In the genomic region with DNA sequence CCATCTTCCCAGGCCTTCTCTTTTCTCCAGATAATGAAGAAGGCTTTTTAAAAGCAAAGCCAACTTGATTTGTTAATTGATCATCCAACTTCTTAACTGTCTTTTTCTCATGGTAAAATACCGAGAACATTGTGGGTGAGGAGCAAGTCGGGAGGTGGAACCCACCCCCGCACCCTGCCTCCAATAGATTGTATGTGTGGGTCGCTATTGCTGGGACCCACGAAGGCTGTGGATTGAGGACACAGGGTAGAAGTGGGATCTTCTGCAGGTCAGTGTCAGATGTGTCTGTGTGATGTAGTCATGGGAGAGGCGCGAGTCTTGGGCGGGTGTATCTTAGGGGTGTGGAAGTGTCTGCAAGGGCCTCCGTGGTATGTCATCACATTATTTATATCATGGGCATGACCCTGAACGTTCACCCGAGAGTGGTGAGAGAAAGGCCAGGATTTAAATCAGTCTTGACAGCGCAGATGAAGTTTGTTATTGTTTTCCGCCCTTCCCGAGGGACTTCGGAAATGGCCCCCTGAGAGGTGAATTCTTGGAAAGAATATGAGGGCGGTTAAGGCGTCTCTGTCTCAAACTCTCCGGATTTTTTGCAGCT, we compare ENCODE assay signal across 8 cellular contexts. TPM values are rescaled to one million over a fixed set of nuclear protein-coding genes. Genes with fewer than 3 reads are reported as not detected.
A peak's percentile ranks its signal among the peaks of the same experiment; 100 is the strongest.
DNase-seq lines count a peak whose midpoint lies in the region; ATAC-seq, FAIRE-seq and TF ChIP-seq lines count a peak whose summit lies in the region.

No MANE protein-coding gene starts in this region.

- H3K4me1 ChIP-seq in BE2C = peaks cover 24% of the 10 kb centered on the region
- H3K4me1 ChIP-seq in GM23248 (ENCODE audit: insufficient read depth) = no peaks in the 10 kb centered on the region
- H3K4me1 ChIP-seq in Panc1 (ENCODE audit: control insufficient read depth, insufficient read depth, low read length) = peaks cover 8% of the 10 kb centered on the region
- H3K4me1 ChIP-seq in kidney (ENCODE audit: control insufficient read depth in 1 of 2, insufficient read depth in 1 of 2, low read depth in 1 of 2, low read length in 2 of 2) = peaks cover 0 to 4% of the 10 kb centered on the region in 2 donors

- H3K27me3 ChIP-seq in BE2C = no peaks in the 10 kb centered on the region
- H3K27me3 ChIP-seq in GM23248 (replicated peaks; ENCODE audit: insufficient read depth) = no peaks in the 10 kb centered on the region
- H3K27me3 ChIP-seq in Panc1 (ENCODE audit: control insufficient read depth, insufficient read depth, low read length) = no peaks in the 10 kb centered on the region; the same call in 1 of the 2 replicates
- H3K27me3 ChIP-seq in brain microvascular endothelial cell (replicated peaks) = no peaks in the 10 kb centered on the region

- H3K9me3 ChIP-seq in BE2C = no peaks in the 10 kb centered on the region
- H3K9me3 ChIP-seq in GM23248 (ENCODE audit: low read depth) = no peaks in the 10 kb centered on the region
- no peaks in the 10 kb centered on the region for H3K9me3 ChIP-seq in Panc1 (ENCODE audit: control insufficient read depth, insufficient read depth, low read depth, low read length)
- no peaks in the 10 kb centered on the region for H3K9me3 ChIP-seq in kidney (ENCODE audit: control insufficient read depth in 1 of 2, low read length in 2 of 2)

- in situ Hi-C loops in GM23248 (cut with MboI) = no loop called here
- in situ Hi-C loops in Panc1 (cut with HindIII; ENCODE audit: low pct_unique_long_range_greater_than_20kb, low sequenced_read_pairs) = no loop called here
- in situ Hi-C loops in brain microvascular endothelial cell (cut with HindIII; ENCODE audit: low pct_ligation_motif_present, low sequenced_read_pairs) = no loop called here

- H3K9me3 Mint-ChIP-seq in stimulated activated naive B cell treated with anti-CD40 and anti-IgM and Interleukin-4, amounts not matched to agents 10 μg/mL and 1 μg/mL and 100 μg/mL, for 72 hours = no peaks in the 10 kb centered on the region

- POLR2A ChIA-PET in Panc1 (lab: Charles Lee) = interaction anchor here (0.8 kb wide), 1 partner anchor 9 kb away, joined by 3 read pairs; no protein-coding TSS in a partner anchor

- no peaks in the 10 kb centered on the region for H3K27me3 Mint-ChIP-seq in stimulated activated naive B cell treated with anti-CD40 and anti-IgM and Interleukin-4, amounts not matched to agents 10 μg/mL and 1 μg/mL and 100 μg/mL, for 72 hours

- BruUV-seq in Panc1 (replicated peaks; lab: Mats Ljungman, UMichigan) = no TSS peak

- peak overlapping the region; percentile 96 for H3K4me3 ChIP-seq in BE2C (ENCODE audit: low read depth, low read length)
- H3K4me3 ChIP-seq in GM23248 = peak overlapping the region; percentile 76
- H3K4me3 ChIP-seq in Panc1 (ENCODE audit: low read depth in 2 of 2, low read length in 2 of 2) = peak overlapping the region; percentile 77 to 81
- peak overlapping the region; percentile 80 for H3K4me3 ChIP-seq in brain microvascular endothelial cell (ENCODE audit: low read depth, low read length)
- H3K4me3 ChIP-seq in kidney (ENCODE audit: low read length in 2 of 2) = peak overlapping the region; percentile 69 to 71

- peaks cover 17 to 23% of the 10 kb centered on the region in 2 donors for H3K4me1 Mint-ChIP-seq in stimulated activated naive B cell treated with anti-CD40 and anti-IgM and Interleukin-4, amounts not matched to agents 10 μg/mL and 1 μg/mL and 100 μg/mL, for 72 hours

- WGBS in GM23248 (ENCODE audit: low coverage in 1 of 2, low lambda C conversion rate in 2 of 2, missing lambda C conversion rate in 2 of 2), 2 experiments = 13 to 15% methylated on average over 18 of the region's 18 CpGs

- no peaks in the 10 kb centered on the region for H3K9me2 ChIP-seq in GM23248 (ENCODE audit: insufficient read depth)

- peak overlapping the region; percentile 80 to 99 for H3K4me3 Mint-ChIP-seq in stimulated activated naive B cell treated with anti-CD40 and anti-IgM and Interleukin-4, amounts not matched to agents 10 μg/mL and 1 μg/mL and 100 μg/mL, for 72 hours

- H3K9ac ChIP-seq in GM23248 (peak overlapping the region; percentile 76), kidney (ENCODE audit: low read length in 2 of 2) (peak overlapping the region in 1 of 2 donors; percentile 51)

- CTCF ChIA-PET in Panc1 (lab: Charles Lee) = no interaction called here

- H3F3A ChIP-seq in GM23248 (ENCODE audit: insufficient read depth) = peaks cover 6% of the 10 kb centered on the region; the same call in 1 of the 2 replicates

- H3K79me2 ChIP-seq in GM23248 (ENCODE audit: insufficient read depth) = no peaks in the 10 kb centered on the region

- H3K36me3 ChIP-seq in BE2C (peaks cover 4% of the 10 kb centered on the region), GM23248 (ENCODE audit: low read depth) (no peaks in the 10 kb centered on the region), Panc1 (ENCODE audit: control insufficient read depth, insufficient read depth, low read length) (no peaks in the 10 kb centered on the region; the same call in 1 of the 2 replicates), brain microvascular endothelial cell (replicated peaks) (no peaks in the 10 kb centered on the region), kidney (ENCODE audit: control insufficient read depth in 1 of 2, insufficient read depth in 2 of 2, low read length in 2 of 2) (no peaks in the 10 kb centered on the region)

- H4K20me1 ChIP-seq in GM23248 (ENCODE audit: insufficient read depth) = no peaks in the 10 kb centered on the region

- FAIRE-seq in kidney (lab: Jason Lieb, UNC) = no peak

- H2AFZ ChIP-seq in GM23248 = peak overlapping the region; percentile 97

- no peak for TF ChIP-seq CTCF in BE2C (IDR thresholded peaks at IDR 0.05; ENCODE audit: low read depth, low read length)
- TF ChIP-seq CTCF in Panc1 (IDR thresholded peaks at IDR 0.05) = no peak
- TF ChIP-seq CTCF in brain microvascular endothelial cell (IDR thresholded peaks at IDR 0.05; ENCODE audit: low read depth, low read length, missing control alignments) = no peak
- no peak for TF ChIP-seq CTCF in kidney (IDR thresholded peaks at IDR 0.05; ENCODE audit: borderline replicate concordance, extremely low read depth, insufficient read depth)

- H3K27ac ChIP-seq in GM23248 (no peak overlapping the region), Panc1 (ENCODE audit: low read length) (peak overlapping the region; percentile 10; the same call in 1 of the 2 replicates), brain microvascular endothelial cell (no peak overlapping the region), kidney (ENCODE audit: low read depth in 2 of 2, low read length in 2 of 2) (peak overlapping the region; percentile 3 to 41)

- no peak for DNase-seq in BE2C
- DNase-seq in GM23248 = peak; percentile 58
- DNase-seq in Panc1 (ENCODE audit: low read depth, low spot score) = no peak
- DNase-seq in brain microvascular endothelial cell = no peak
- DNase-seq in kidney = peak; percentile 70
- no peak for DNase-seq in stimulated activated naive B cell treated with anti-CD40 and anti-IgM and Interleukin-4, amounts not matched to agents 10 μg/mL and 1 μg/mL and 100 μg/mL, for 72 hours
- DNase-seq in NCI-H1092 treated with DMSO at 0.1 percent for 48 hours (lab: John Stamatoyannopoulos, UW) = no peak
- no peak for DNase-seq in NCI-H146 treated with DMSO at 0.1 percent for 48 hours (lab: John Stamatoyannopoulos, UW; ENCODE audit: unreplicated experiment)

- H3K4me2 ChIP-seq in GM23248 (ENCODE audit: unreplicated experiment) = peak overlapping the region; percentile 85

- peaks cover 4 to 6% of the 10 kb centered on the region in 2 donors for H3K36me3 Mint-ChIP-seq in stimulated activated naive B cell treated with anti-CD40 and anti-IgM and Interleukin-4, amounts not matched to agents 10 μg/mL and 1 μg/mL and 100 μg/mL, for 72 hours

- H3K27ac Mint-ChIP-seq in stimulated activated naive B cell treated with anti-CD40 and anti-IgM and Interleukin-4, amounts not matched to agents 10 μg/mL and 1 μg/mL and 100 μg/mL, for 72 hours = peak overlapping the region; percentile 75

- intact Hi-C loops in Panc1 (cut with micrococcal nuclease; ENCODE audit: unreplicated experiment) (no loop called here), kidney (cut with DNase I) (no loop called here)

- peak; percentile 32 for ATAC-seq in Panc1
- peak; percentile 31 to 39 for ATAC-seq in stimulated activated naive B cell treated with anti-CD40 and anti-IgM and Interleukin-4, amounts not matched to agents 10 μg/mL and 1 μg/mL and 100 μg/mL, for 72 hours (replicated peaks)

RNA-seq across cellular contexts. Expression of a gene that starts 0.5 kb away (rescaled TPM):
- 19.1 TPM for polyA plus RNA-seq in BE2C (2012; ENCODE audit: insufficient read depth, insufficient read length, low read depth)
- 1.5 and 3.4 TPM in 2 replicates for total RNA-seq in GM23248 (2014; rRNA removed; shearing (Covaris generic))
- polyA plus RNA-seq in GM23248 (2016; fragmentation: Nextera tagmentation; extraction: Ambion mirVana) (1.8 and 2.5 TPM in 2 replicates), kidney (ENCODE audit: insufficient read depth, low read depth, low replicate concordance) (5.9 TPM)
- total RNA-seq in Panc1 (2021; ENCODE audit: unreplicated experiment) (3.6 TPM), kidney (7.5 TPM)
- 2.3 TPM for polyA plus RNA-seq in Panc1 (2012; ENCODE audit: insufficient read length)

RNA-seq across cellular contexts. Expression of a gene that starts 58.7 kb away (rescaled TPM):
- polyA plus RNA-seq in BE2C (2012; ENCODE audit: insufficient read depth, insufficient read length, low read depth) = 5.3 TPM
- 21.6 and 36.1 TPM in 2 replicates for total RNA-seq in GM23248 (2014; rRNA removed; shearing (Covaris generic))
- polyA plus RNA-seq in GM23248 (2016; fragmentation: Nextera tagmentation; extraction: Ambion mirVana) (25.0 and 29.7 TPM in 2 replicates), kidney (ENCODE audit: insufficient read depth, low read depth, low replicate concordance) (25.4 TPM)
- total RNA-seq in Panc1 (2021; ENCODE audit: unreplicated experiment) (24.6 TPM), kidney (33.9 TPM)
- 17.6 TPM for polyA plus RNA-seq in Panc1 (2012; ENCODE audit: insufficient read length)

Comparison
In these comparisons a context has a peak if more than half of its experiments do, and no peak if none do; other contexts are left out.
1. DNase-seq: peak in GM23248 (single experiment) and kidney (single experiment); none in BE2C (single experiment), Panc1 (single experiment), brain microvascular endothelial cell (single experiment), stimulated activated naive B cell treated with anti-CD40 and anti-IgM and Interleukin-4, amounts not matched to agents 10 μg/mL and 1 μg/mL and 100 μg/mL, for 72 hours (single experiment), NCI-H1092 treated with DMSO at 0.1 percent for 48 hours (single experiment) and NCI-H146 treated with DMSO at 0.1 percent for 48 hours (single experiment).
2. H3K27ac ChIP-seq: peak in Panc1 (single experiment) and kidney (2 of 2); none in GM23248 (single experiment) and brain microvascular endothelial cell (single experiment).
3. Peak in every context shown above with its lines, with median percentiles within 50 percentile points of each other: H3K4me3 ChIP-seq.